In the genomic region with DNA sequence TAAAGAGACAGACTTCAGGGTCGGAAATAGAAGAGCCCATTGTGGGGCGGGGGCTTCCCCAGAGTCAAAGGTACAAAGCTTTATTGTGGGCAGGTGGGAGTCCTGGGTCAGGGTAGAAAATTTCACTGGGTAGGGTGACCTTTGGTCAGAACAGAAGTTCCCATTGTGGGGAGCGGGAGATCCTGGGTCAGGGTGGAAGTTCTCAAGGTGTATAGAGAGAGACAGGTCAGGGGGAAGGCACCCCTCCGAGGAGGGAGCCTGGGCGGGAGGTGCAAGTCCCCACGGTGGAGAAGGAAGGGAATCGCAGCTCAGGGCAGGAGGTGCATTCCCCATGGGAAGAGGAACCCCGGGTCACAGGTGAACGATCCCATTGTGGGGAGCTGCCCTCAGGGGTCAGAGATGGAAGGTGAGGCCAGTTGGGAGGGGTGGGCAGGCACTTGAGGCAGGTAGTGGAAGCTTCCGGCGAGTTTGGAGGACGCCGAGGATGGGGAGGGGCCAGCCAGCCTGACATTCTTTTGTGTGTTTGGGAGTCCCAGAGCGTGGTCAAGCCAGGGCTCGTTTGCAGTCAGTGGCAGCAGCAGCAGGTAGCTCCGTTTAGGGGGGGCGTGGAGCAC, we compare ENCODE assay signal across 8 cellular contexts. TPM values are rescaled to one million over a fixed set of nuclear protein-coding genes. Genes with fewer than 3 reads are reported as not detected.
A peak's percentile ranks its signal among the peaks of the same experiment; 100 is the strongest.
DNase-seq lines count a peak whose midpoint lies in the region; ATAC-seq and TF ChIP-seq lines count a peak whose summit lies in the region.

No MANE protein-coding gene starts in this region.

- no peaks in the 10 kb centered on the region for H3K9me3 Mint-ChIP-seq in activated CD4-positive, alpha-beta T cell treated with anti-CD3 and anti-CD28 coated beads, Interleukin-2, amount 10 ng/mL, durations not matched to agents 7 days and 5 days
- H3K9me3 Mint-ChIP-seq in brain: no peaks in the 10 kb centered on the region
- H3K9me3 Mint-ChIP-seq in stimulated activated naive CD8-positive, alpha-beta T cell treated with anti-CD3 and anti-CD28 coated beads, Interleukin-15, Interleukin-2, amounts not matched to agents 100 ng/mL and 50 ng/mL, for 24 hours: no peaks in the 10 kb centered on the region

- peaks cover 29% of the 10 kb centered on the region for H3K4me1 Mint-ChIP-seq in activated CD4-positive, alpha-beta T cell treated with anti-CD3 and anti-CD28 coated beads, Interleukin-2, amount 10 ng/mL, durations not matched to agents 7 days and 5 days
- peaks cover 42% of the 10 kb centered on the region for H3K4me1 Mint-ChIP-seq in brain
- H3K4me1 Mint-ChIP-seq in stimulated activated naive CD8-positive, alpha-beta T cell treated with anti-CD3 and anti-CD28 coated beads, Interleukin-15, Interleukin-2, amounts not matched to agents 100 ng/mL and 50 ng/mL, for 24 hours (ENCODE audit: low read depth): peaks cover 28% of the 10 kb centered on the region

- peaks cover 6% of the 10 kb centered on the region; the same call in 1 of the 2 replicates for H3K79me2 ChIP-seq in OCI-LY1 (ENCODE audit: insufficient read depth, low read length)

- H3K27ac ChIP-seq in OCI-LY1 (ENCODE audit: low read depth, low read length, poor library complexity, severe bottlenecking): peak overlapping the region; percentile 35

- no peaks in the 10 kb centered on the region for H3K9me3 ChIP-seq in OCI-LY1 (ENCODE audit: low read length)

- POLR2A ChIA-PET in activated CD4-positive, alpha-beta T cell treated with anti-CD3 and anti-CD28 coated beads, Interleukin-2, amount 10 ng/mL, durations not matched to agents 7 days and 5 days (lab: Charles Lee): interaction anchor here (1.5 kb wide), 1 partner anchor 14 kb away, joined by 3 read pairs; a partner anchor contains a TSS

- peak overlapping the region; percentile 90 for H3K9ac ChIP-seq in OCI-LY1 (ENCODE audit: low read length)

- H3K36me3 ChIP-seq in OCI-LY1 (ENCODE audit: insufficient read depth, low read length) (peaks cover 25% of the 10 kb centered on the region; the same call in 1 of the 2 replicates), kidney epithelial cell (ENCODE audit: control insufficient read depth, insufficient read depth, low read length) (peaks cover 4% of the 10 kb centered on the region)

- TF ChIP-seq CTCF in OCI-LY1 (IDR thresholded peaks at IDR 0.05; ENCODE audit: low read length) (no peak), brain (conservative IDR thresholded peaks at IDR 0.05) (no peak), kidney epithelial cell (IDR thresholded peaks at IDR 0.05; ENCODE audit: insufficient read depth, low read length, poor library complexity, severe bottlenecking) (no peak)

- no peak overlapping the region for H2AFZ ChIP-seq in OCI-LY1 (ENCODE audit: low read length)

- peak overlapping the region; percentile 82 for H3K4me2 ChIP-seq in OCI-LY1 (ENCODE audit: low read length)

- peaks cover 26% of the 10 kb centered on the region for H3K4me1 ChIP-seq in OCI-LY1 (ENCODE audit: insufficient read depth, low read length, severe bottlenecking)

- H3K27me3 Mint-ChIP-seq in activated CD4-positive, alpha-beta T cell treated with anti-CD3 and anti-CD28 coated beads, Interleukin-2, amount 10 ng/mL, durations not matched to agents 7 days and 5 days: no peaks in the 10 kb centered on the region
- H3K27me3 Mint-ChIP-seq in brain: peaks cover 12% of the 10 kb centered on the region
- H3K27me3 Mint-ChIP-seq in stimulated activated naive CD8-positive, alpha-beta T cell treated with anti-CD3 and anti-CD28 coated beads, Interleukin-15, Interleukin-2, amounts not matched to agents 100 ng/mL and 50 ng/mL, for 24 hours: no peaks in the 10 kb centered on the region

- H4K20me1 ChIP-seq in OCI-LY1 (ENCODE audit: insufficient read depth, low read length): no peaks in the 10 kb centered on the region

- peaks cover 34% of the 10 kb centered on the region for H3K36me3 Mint-ChIP-seq in activated CD4-positive, alpha-beta T cell treated with anti-CD3 and anti-CD28 coated beads, Interleukin-2, amount 10 ng/mL, durations not matched to agents 7 days and 5 days (ENCODE audit: low read depth)
- peaks cover 21% of the 10 kb centered on the region for H3K36me3 Mint-ChIP-seq in brain
- peaks cover 28% of the 10 kb centered on the region for H3K36me3 Mint-ChIP-seq in stimulated activated naive CD8-positive, alpha-beta T cell treated with anti-CD3 and anti-CD28 coated beads, Interleukin-15, Interleukin-2, amounts not matched to agents 100 ng/mL and 50 ng/mL, for 24 hours (ENCODE audit: low read depth)

- CTCF ChIA-PET in activated CD4-positive, alpha-beta T cell treated with anti-CD3 and anti-CD28 coated beads, Interleukin-2, amount 10 ng/mL, durations not matched to agents 7 days and 5 days (lab: Charles Lee): interaction anchor here (1.1 to 1.5 kb wide), 4 partner anchors 12 to 252 kb away, joined by 3 to 9 read pairs (median 4); a partner anchor contains a TSS

- H3K27me3 ChIP-seq in OCI-LY1 (ENCODE audit: insufficient read depth, low read length) (no peaks in the 10 kb centered on the region), kidney epithelial cell (ENCODE audit: control insufficient read depth, insufficient read depth, low read length) (no peaks in the 10 kb centered on the region)

- peak overlapping the region; percentile 99 for H3K4me3 Mint-ChIP-seq in activated CD4-positive, alpha-beta T cell treated with anti-CD3 and anti-CD28 coated beads, Interleukin-2, amount 10 ng/mL, durations not matched to agents 7 days and 5 days
- H3K4me3 Mint-ChIP-seq in brain: peak overlapping the region; percentile 94 to 98 (median 97)
- H3K4me3 Mint-ChIP-seq in stimulated activated naive CD8-positive, alpha-beta T cell treated with anti-CD3 and anti-CD28 coated beads, Interleukin-15, Interleukin-2, amounts not matched to agents 100 ng/mL and 50 ng/mL, for 24 hours: peak overlapping the region; percentile 98

- no peaks in the 10 kb centered on the region for H3F3A ChIP-seq in OCI-LY1 (ENCODE audit: insufficient read depth, low read length)

- H3K9me2 ChIP-seq in OCI-LY1 (ENCODE audit: low read depth, low read length): no peaks in the 10 kb centered on the region

- peak overlapping the region; percentile 98 for H3K27ac Mint-ChIP-seq in activated CD4-positive, alpha-beta T cell treated with anti-CD3 and anti-CD28 coated beads, Interleukin-2, amount 10 ng/mL, durations not matched to agents 7 days and 5 days
- peak overlapping the region; percentile 93 to 98 (median 96) for H3K27ac Mint-ChIP-seq in brain
- H3K27ac Mint-ChIP-seq in stimulated activated naive CD8-positive, alpha-beta T cell treated with anti-CD3 and anti-CD28 coated beads, Interleukin-15, Interleukin-2, amounts not matched to agents 100 ng/mL and 50 ng/mL, for 24 hours: peak overlapping the region; percentile 95

- H3K4me3 ChIP-seq in OCI-LY1 (ENCODE audit: low read depth, low read length, poor library complexity, severe bottlenecking) (peak overlapping the region; percentile 95), kidney epithelial cell (ENCODE audit: low read depth, low read length) (peak overlapping the region; percentile 90)

- peak; percentile 40 for DNase-seq in activated CD4-positive, alpha-beta T cell treated with anti-CD3 and anti-CD28 coated beads, Interleukin-2, amount 10 ng/mL, durations not matched to agents 7 days and 5 days
- no peak for DNase-seq in activated CD4-positive, alpha-beta T cell treated with anti-CD3 and anti-CD28 coated beads for 4 hours
- no peak for DNase-seq in kidney epithelial cell (ENCODE audit: low read depth)
- no peak for DNase-seq in NCI-H1694 (lab: John Stamatoyannopoulos, UW)

- no peak for ATAC-seq in HG03457 (IDR thresholded peaks at IDR 0.05; ENCODE audit: unreplicated experiment)

RNA-seq across cellular contexts. Expression of a gene that starts 0.6 kb away (rescaled TPM):
- total RNA-seq in activated CD4-positive, alpha-beta T cell treated with anti-CD3 and anti-CD28 coated beads, Interleukin-2, amount 10 ng/mL, durations not matched to agents 7 days and 5 days: 10 to 100 TPM; 73.2 to 75.9 TPM
- 53.3 TPM for polyA plus RNA-seq in brain (ENCODE audit: insufficient read depth, low read depth, low replicate concordance)
- total RNA-seq in kidney epithelial cell: 163 and 235 TPM in 2 replicates

RNA-seq across cellular contexts. Expression of a gene that starts 9.0 kb away (rescaled TPM):
- total RNA-seq in activated CD4-positive, alpha-beta T cell treated with anti-CD3 and anti-CD28 coated beads, Interleukin-2, amount 10 ng/mL, durations not matched to agents 7 days and 5 days: 10 to 100 TPM; 14.5 to 17.4 TPM
- 20.7 TPM for polyA plus RNA-seq in brain (ENCODE audit: insufficient read depth, low read depth, low replicate concordance)
- 158 and 164 TPM in 2 replicates for total RNA-seq in kidney epithelial cell

RNA-seq across cellular contexts. Expression of a gene that starts 13.3 kb away (rescaled TPM):
- 10 to 100 TPM; 54.3 to 55.3 TPM for total RNA-seq in activated CD4-positive, alpha-beta T cell treated with anti-CD3 and anti-CD28 coated beads, Interleukin-2, amount 10 ng/mL, durations not matched to agents 7 days and 5 days
- polyA plus RNA-seq in brain (ENCODE audit: insufficient read depth, low read depth, low replicate concordance): 79.2 TPM
- total RNA-seq in kidney epithelial cell: 33.6 and 37.6 TPM in 2 replicates

RNA-seq across cellular contexts. Expression of a gene that starts 33.7 kb away (rescaled TPM):
- total RNA-seq in activated CD4-positive, alpha-beta T cell treated with anti-CD3 and anti-CD28 coated beads, Interleukin-2, amount 10 ng/mL, durations not matched to agents 7 days and 5 days: 10 to 100 TPM; 22.1 to 25.2 TPM
- polyA plus RNA-seq in brain (ENCODE audit: insufficient read depth, low read depth, low replicate concordance): 60.1 TPM
- total RNA-seq in kidney epithelial cell: 52.4 and 65.6 TPM in 2 replicates

RNA-seq across cellular contexts. Expression of a gene that starts 48.3 kb away (rescaled TPM):
- 10 to 100 TPM; 29.8 to 33.5 TPM for total RNA-seq in activated CD4-positive, alpha-beta T cell treated with anti-CD3 and anti-CD28 coated beads, Interleukin-2, amount 10 ng/mL, durations not matched to agents 7 days and 5 days
- polyA plus RNA-seq in brain (ENCODE audit: insufficient read depth, low read depth, low replicate concordance): 26.9 TPM
- 51.8 and 56.7 TPM in 2 replicates for total RNA-seq in kidney epithelial cell
